ENCODE assay signal across 23 cellular contexts in genomic region chrX:40485973-40486372, GRCh38.
"Had no signal": no experiment of that assay in that cellular context is flagged by ENCODE, and none has a peak within 500 bp of the region (broad histone marks: within the 10 kb centered on the region; RNA-seq: fewer than 3 reads in every experiment).

No MANE protein-coding gene starts in this region.

- H3K4me3 ChIP-seq: SJSA1, SK-N-MC had no signal

- H3K36me3 ChIP-seq: SJSA1 had no signal

- H3K27me3 ChIP-seq: SJSA1 had no signal

- ATAC-seq: HepG2 had no signal

- H3K27ac ChIP-seq: KMS-11, SJSA1, SK-N-MC had no signal

- DNase-seq: IMR-90, Kasumi-1, MM.1S, NCI-H1092 treated with DMSO at 0.1 percent for 48 hours, NCI-H1436, NCI-H187, NCI-H2029, NCI-H2081 treated with DMSO at 0.1 percent for 48 hours, NCI-H2171, NCI-H226, NCI-H446, NCI-H510A, NCI-H524 treated with DMSO at 0.1 percent for 48 hours, NCI-H69, NCI-H774, Right ventricle myocardium superior, RPMI8226, SIG-M5 had no signal

- FAIRE-seq: HepG2, RCC 7860 had no signal

- H3K4me1 ChIP-seq: SJSA1 had no signal

- H3K9me3 ChIP-seq: SJSA1 had no signal

- H3K9ac ChIP-seq: KMS-11 had no signal

- H3K4me2 ChIP-seq: KMS-11 had no signal
